14 cellular contexts compared by ENCODE assay signal in genomic region chr6:3376888-3377535, GRCh38.
DNase-seq lines count a peak whose midpoint lies in the region; ATAC-seq and TF ChIP-seq lines count a peak whose summit lies in the region.
"Had no signal": no experiment of that assay in that cellular context is flagged by ENCODE, and none has a peak within 500 bp of the region (broad histone marks: within the 10 kb centered on the region; RNA-seq: fewer than 3 reads in every experiment).

No MANE protein-coding gene starts in this region.

- no peak for TF ChIP-seq EP300 in suprapubic skin (IDR thresholded peaks at IDR 0.05)

- H3K27me3 Mint-ChIP-seq in WTC11 (ENCODE audit: low read depth) = no peaks in the 10 kb centered on the region
- H3K27me3 Mint-ChIP-seq: stimulated activated naive CD8-positive, alpha-beta T cell treated with anti-CD3 and anti-CD28 coated beads, Interleukin-15, Interleukin-2, amounts not matched to agents 100 ng/mL and 50 ng/mL, for 24 hours had no signal

- H3K9me3 ChIP-seq in suprapubic skin = no peaks in the 10 kb centered on the region
- no peaks in the 10 kb centered on the region for H3K9me3 ChIP-seq in Karpas-422 (ENCODE audit: low read length)

- H3K27ac ChIP-seq in suprapubic skin = peak overlapping the region; percentile 77
- H3K27ac ChIP-seq in Karpas-422 (ENCODE audit: low read length) = no peak overlapping the region

- no peak for ATAC-seq in WTC11
- ATAC-seq in left colon = peak; percentile 6

- POLR2A ChIA-PET in WTC11 (lab: Charles Lee) = no interaction called here

- H3K9ac ChIP-seq in Karpas-422 (ENCODE audit: low read length) = no peak overlapping the region

- no peaks in the 10 kb centered on the region for H3K9me2 ChIP-seq in Karpas-422 (replicated peaks; ENCODE audit: insufficient read depth, low read length)

- H3K4me2 ChIP-seq in Karpas-422 (ENCODE audit: low read depth, low read length, poor library complexity, severe bottlenecking) = no peak overlapping the region

- CTCF ChIA-PET in WTC11 (lab: Charles Lee) = interaction anchor here (1.9 kb wide), 1 partner anchor 47 kb away, joined by 7 read pairs; no protein-coding TSS in a partner anchor

- no peak overlapping the region for H3K4me3 Mint-ChIP-seq in WTC11
- H3K4me3 Mint-ChIP-seq: CD14-positive monocyte; stimulated activated naive CD8-positive, alpha-beta T cell treated with anti-CD3 and anti-CD28 coated beads, Interleukin-15, Interleukin-2, amounts not matched to agents 100 ng/mL and 50 ng/mL, for 24 hours had no signal

- H3K4me3 ChIP-seq in LNCaP clone FGC (ENCODE audit: low read depth, low read length) (no peak overlapping the region), suprapubic skin (no peak overlapping the region), Karpas-422 (ENCODE audit: low read length) (no peak overlapping the region)

- H3K27me3 ChIP-seq in suprapubic skin (no peaks in the 10 kb centered on the region), Karpas-422 (ENCODE audit: low read length) (no peaks in the 10 kb centered on the region)

- TF ChIP-seq CTCF in LNCaP clone FGC (IDR thresholded peaks at IDR 0.05; ENCODE audit: control insufficient read depth, extremely low read depth, insufficient read depth) = no peak
- no peak for TF ChIP-seq CTCF in WTC11 (IDR thresholded peaks at IDR 0.05)
- TF ChIP-seq CTCF in suprapubic skin (IDR thresholded peaks at IDR 0.05) = no peak

- peak; percentile 39 for DNase-seq in LNCaP clone FGC (ENCODE audit: low read depth)
- DNase-seq in WTC11 (ENCODE audit: low spot score) = no peak
- DNase-seq in left colon = no peak
- DNase-seq in suprapubic skin (ENCODE audit: low spot score in 2 of 2) = no peak
- DNase-seq in islet precursor cell = no peak
- DNase-seq in RPMI8226 = no peak
- no peak for DNase-seq in Karpas-422
- DNase-seq: activated effector memory CD4-positive, alpha-beta T cell treated with anti-CD3 and anti-CD28 coated beads, Interleukin-2, amount 50 U/mL, for 16 hours; aorta; NCI-H1417; NCI-H510A; stimulated activated CD4-positive, alpha-beta T cell treated with anti-CD3 and anti-CD28 coated beads, Interleukin-12 subunit alpha, Interleukin-12 subunit beta, amount 100 ng/mL, for 4 hours had no signal

- no peaks in the 10 kb centered on the region for H3K36me3 Mint-ChIP-seq in WTC11
- H3K36me3 Mint-ChIP-seq: CD14-positive monocyte had no signal

- H3K27ac Mint-ChIP-seq in WTC11 = peak overlapping the region; percentile 29; the same call in 1 of the 2 replicates
- H3K27ac Mint-ChIP-seq: CD14-positive monocyte; stimulated activated naive CD8-positive, alpha-beta T cell treated with anti-CD3 and anti-CD28 coated beads, Interleukin-15, Interleukin-2, amounts not matched to agents 100 ng/mL and 50 ng/mL, for 24 hours had no signal

- H3K4me1 Mint-ChIP-seq in WTC11 = peaks cover 62% of the 10 kb centered on the region

- no peak for TF ChIP-seq POLR2A in suprapubic skin (IDR thresholded peaks at IDR 0.05)

- H3K4me1 ChIP-seq in suprapubic skin = peaks cover 30% of the 10 kb centered on the region
- no peaks in the 10 kb centered on the region for H3K4me1 ChIP-seq in Karpas-422 (ENCODE audit: low read length)

- H3K79me2 ChIP-seq in Karpas-422 (ENCODE audit: low read length) = no peaks in the 10 kb centered on the region

- intact Hi-C loops in left colon (cut with DNase I, micrococcal nuclease) = no loop called here

- no peaks in the 10 kb centered on the region for H3K36me3 ChIP-seq in suprapubic skin
- H3K36me3 ChIP-seq in Karpas-422 (ENCODE audit: insufficient read depth, low read length) = no peaks in the 10 kb centered on the region

- H3K9me3 Mint-ChIP-seq in WTC11 = no peaks in the 10 kb centered on the region
- H3K9me3 Mint-ChIP-seq: stimulated activated naive CD8-positive, alpha-beta T cell treated with anti-CD3 and anti-CD28 coated beads, Interleukin-15, Interleukin-2, amounts not matched to agents 100 ng/mL and 50 ng/mL, for 24 hours had no signal

- H2AFZ ChIP-seq in Karpas-422 (ENCODE audit: low read length) = no peak overlapping the region

- H4K20me1 ChIP-seq in Karpas-422 (ENCODE audit: insufficient read depth, low read depth, low read length) = no peaks in the 10 kb centered on the region

- 69% methylated on average over 3 of the region's 3 CpGs for WGBS in suprapubic skin

TF ChIP-seq in WTC11, 78 proteins besides CTCF, POLR2A, EP300 and RAD21:
- TF ChIP-seq KAT7 (CRISPR knock-in tag; IDR thresholded peaks at IDR 0.05; ENCODE audit: borderline replicate concordance) (no peak), E2F4 (CRISPR knock-in tag; IDR thresholded peaks at IDR 0.05; ENCODE audit: borderline replicate concordance, low read depth) (no peak), ZNF232 (CRISPR knock-in tag; IDR thresholded peaks at IDR 0.05) (no peak), USF2 (CRISPR knock-in tag; IDR thresholded peaks at IDR 0.05) (no peak), IRF2 (CRISPR knock-in tag; IDR thresholded peaks at IDR 0.05; ENCODE audit: borderline replicate concordance, low read depth) (no peak), AFF4 (CRISPR knock-in tag; IDR thresholded peaks at IDR 0.05; ENCODE audit: borderline replicate concordance) (no peak), CBFB (CRISPR knock-in tag; IDR thresholded peaks at IDR 0.05; ENCODE audit: low read depth) (no peak), JAZF1 (CRISPR knock-in tag; IDR thresholded peaks at IDR 0.05) (no peak)
